14 cellular contexts compared by ENCODE assay signal in genomic region chr19:54648129-54648528, GRCh38. TPM values are rescaled to one million over a fixed set of nuclear protein-coding genes. Genes with fewer than 3 reads are reported as not detected.
"Had no signal": no experiment of that assay in that cellular context is flagged by ENCODE, and none has a peak within 500 bp of the region (broad histone marks: within the 10 kb centered on the region; RNA-seq: fewer than 3 reads in every experiment).

No MANE protein-coding gene starts in this region.

- H3K27ac ChIP-seq: spleen, thoracic aorta had no signal

- H3K4me3 ChIP-seq: spleen, thoracic aorta had no signal

- DNase-seq: activated CD4-positive, alpha-beta T cell treated with anti-CD3 and anti-CD28 coated beads for 36 hours; activated CD4-positive, alpha-beta T cell treated with anti-CD3 and anti-CD28 coated beads, Interleukin-2, amount 50 U/mL, for 48 hours; effector memory CD8-positive, alpha-beta T cell; foreskin fibroblast; occipital lobe; retina; spleen; stimulated activated CD4-positive, alpha-beta T cell treated with anti-CD3 and anti-CD28 coated beads, Interleukin-4, amount 100 ng/mL, for 4 hours had no signal

- H3K4me1 ChIP-seq: spleen had no signal

- ATAC-seq: activated CD4-positive, alpha-beta T cell treated with anti-CD3 and anti-CD28 coated beads for 36 hours; effector memory CD8-positive, alpha-beta T cell; stimulated activated memory B cell treated with anti-CD40 and anti-IgM and Interleukin-4, amounts not matched to agents 10 μg/mL and 1 μg/mL and 100 μg/mL, for 72 hours had no signal

- H3K36me3 ChIP-seq: spleen, thoracic aorta had no signal

- H3K9me3 ChIP-seq: spleen, thoracic aorta had no signal

RNA-seq across cellular contexts. Expression of gene LILRB4, which starts 14.7 kb away (rescaled TPM):
- total RNA-seq: activated CD4-positive, alpha-beta T cell treated with anti-CD3 and anti-CD28 coated beads for 36 hours; activated T-helper 1 cell treated with anti-CD3 and anti-CD28 coated beads, Interleukin-12 subunit alpha, Interleukin-12 subunit beta, Interleukin-2, Interleukin-4 antibody, amounts not matched to agents 30 ng/mL and 10 ng/mL and 1 ng/mL, durations not matched to agents 14 hours and 24 hours and 36 hours; chondrocyte; glomerular endothelial cell had no signal
- polyA plus RNA-seq: neural cell had no signal

RNA-seq across cellular contexts. Expression of gene LILRB1, which starts 17.8 kb away (rescaled TPM):
- total RNA-seq: activated CD4-positive, alpha-beta T cell treated with anti-CD3 and anti-CD28 coated beads for 36 hours; activated T-helper 1 cell treated with anti-CD3 and anti-CD28 coated beads, Interleukin-12 subunit alpha, Interleukin-12 subunit beta, Interleukin-2, Interleukin-4 antibody, amounts not matched to agents 30 ng/mL and 10 ng/mL and 1 ng/mL, durations not matched to agents 14 hours and 24 hours and 36 hours; chondrocyte; occipital lobe had no signal
- polyA plus RNA-seq: neural cell had no signal

RNA-seq across cellular contexts. Expression of gene LILRA1, which starts 54.7 kb away (rescaled TPM):
- total RNA-seq: activated CD4-positive, alpha-beta T cell treated with anti-CD3 and anti-CD28 coated beads for 36 hours; activated T-helper 1 cell treated with anti-CD3 and anti-CD28 coated beads, Interleukin-12 subunit alpha, Interleukin-12 subunit beta, Interleukin-2, Interleukin-4 antibody, amounts not matched to agents 30 ng/mL and 10 ng/mL and 1 ng/mL, durations not matched to agents 14 hours and 24 hours and 36 hours; chondrocyte; glomerular endothelial cell had no signal
- polyA plus RNA-seq: neural cell had no signal
